In genomic region chr21:46555225-46555617, GRCh38 we compare ENCODE assay signal across 18 cellular contexts. TPM values are rescaled to one million over a fixed set of nuclear protein-coding genes. Genes with fewer than 3 reads are reported as not detected.
DNase-seq lines count a peak whose midpoint lies in the region; ATAC-seq and TF ChIP-seq lines count a peak whose summit lies in the region.
"Had no signal": no experiment of that assay in that cellular context is flagged by ENCODE, and none has a peak within 500 bp of the region (broad histone marks: within the 10 kb centered on the region; RNA-seq: fewer than 3 reads in every experiment).

No MANE protein-coding gene starts in this region.

- H3K27me3 Mint-ChIP-seq in CD8-positive, alpha-beta memory T cell: peaks cover 0 to 2% of the 10 kb centered on the region in 2 donors
- no peaks in the 10 kb centered on the region for H3K27me3 Mint-ChIP-seq in T-cell
- no peaks in the 10 kb centered on the region for H3K27me3 Mint-ChIP-seq in naive thymus-derived CD4-positive, alpha-beta T cell

- DNase-seq in CD8-positive, alpha-beta memory T cell: no peak
- no peak for DNase-seq in T-cell
- DNase-seq in left ventricle myocardium inferior: no peak
- no peak for DNase-seq in naive thymus-derived CD4-positive, alpha-beta T cell
- no peak for DNase-seq in NCI-H524 treated with DMSO at 0.1 percent for 48 hours (lab: John Stamatoyannopoulos, UW)
- DNase-seq in stimulated activated CD8-positive, alpha-beta memory T cell treated with anti-CD3 and anti-CD28 coated beads, Interleukin-4, amount 100 ng/mL, for 48 hours: no peak
- no peak for DNase-seq in COLO829 (ENCODE audit: low spot score)
- no peak for DNase-seq in medulla oblongata (ENCODE audit: extremely low spot score)
- DNase-seq: Caco-2, DMS53, H9, Karpas-422, NCI-H1930, NCI-H2171, NCI-H510A, Peyer's patch, SIG-M5 had no signal

- CTCF ChIA-PET in CD8-positive, alpha-beta memory T cell (lab: Charles Lee): no interaction called here
- CTCF ChIA-PET in T-cell (lab: Charles Lee): no interaction called here
- CTCF ChIA-PET in naive thymus-derived CD4-positive, alpha-beta T cell (lab: Charles Lee): no interaction called here

- H3K27ac Mint-ChIP-seq in CD8-positive, alpha-beta memory T cell: peak overlapping the region in 6 of 8 donors; percentile 51 to 95 (median 87)
- peak overlapping the region; percentile 81 to 92 for H3K27ac Mint-ChIP-seq in T-cell
- H3K27ac Mint-ChIP-seq in naive thymus-derived CD4-positive, alpha-beta T cell: peak overlapping the region in 8 of 9 donors; percentile 81 to 100 (median 90)

- H3K4me1 Mint-ChIP-seq in CD8-positive, alpha-beta memory T cell: peaks cover 53 to 72% (median 56%) of the 10 kb centered on the region in 3 donors
- peaks cover 83 to 85% (median 83%) of the 10 kb centered on the region in 3 donors for H3K4me1 Mint-ChIP-seq in T-cell
- H3K4me1 Mint-ChIP-seq in naive thymus-derived CD4-positive, alpha-beta T cell: peaks cover 47 to 95% (median 79%) of the 10 kb centered on the region in 7 donors
- H3K4me1 Mint-ChIP-seq: H9 had no signal

- no peaks in the 10 kb centered on the region for H3K27me3 ChIP-seq in CD8-positive, alpha-beta memory T cell (ENCODE audit: insufficient read depth, low read length, poor library complexity, severe bottlenecking)
- no peaks in the 10 kb centered on the region for H3K27me3 ChIP-seq in left ventricle myocardium inferior (ENCODE audit: low read depth)
- H3K27me3 ChIP-seq in naive thymus-derived CD4-positive, alpha-beta T cell (ENCODE audit: control insufficient read depth in 2 of 2, insufficient read depth in 2 of 2, low read length in 2 of 2): no peaks in the 10 kb centered on the region
- H3K27me3 ChIP-seq: BLaER1, Peyer's patch had no signal

- peaks cover 85% of the 10 kb centered on the region for H3K4me1 ChIP-seq in CD8-positive, alpha-beta memory T cell (ENCODE audit: insufficient read depth, low read length)
- H3K4me1 ChIP-seq in left ventricle myocardium inferior: peaks cover 29% of the 10 kb centered on the region
- H3K4me1 ChIP-seq in naive thymus-derived CD4-positive, alpha-beta T cell (ENCODE audit: control insufficient read depth in 2 of 2, insufficient read depth in 2 of 2, low read length in 2 of 2): peaks cover 65 to 91% of the 10 kb centered on the region in 2 donors
- H3K4me1 ChIP-seq: Caco-2 had no signal

- no peak for TF ChIP-seq CTCF in left ventricle myocardium inferior (IDR thresholded peaks at IDR 0.05; ENCODE audit: borderline replicate concordance)

- POLR2A ChIA-PET in CD8-positive, alpha-beta memory T cell (lab: Charles Lee): no interaction called here
- POLR2A ChIA-PET in T-cell (lab: Charles Lee): no interaction called here
- POLR2A ChIA-PET in naive thymus-derived CD4-positive, alpha-beta T cell (lab: Charles Lee): interaction anchor here (1.1 to 10.3 kb wide), 2 partner anchors 80 to 89 kb away, joined by 3 to 219 read pairs; partner anchors contain the start of gene PRMT2

- intact Hi-C loops in left ventricle myocardium inferior (cut with micrococcal nuclease): no loop called here
- intact Hi-C loops in naive thymus-derived CD4-positive, alpha-beta T cell (cut with micrococcal nuclease): loop anchor here in 1 of 2 donors (5.0 kb wide), 1 partner anchor 328 kb away; the partner anchor contains the start of gene LSS

- no peaks in the 10 kb centered on the region for H3K9me3 ChIP-seq in CD8-positive, alpha-beta memory T cell (ENCODE audit: low read length)
- no peaks in the 10 kb centered on the region for H3K9me3 ChIP-seq in left ventricle myocardium inferior (replicated peaks)
- no peaks in the 10 kb centered on the region for H3K9me3 ChIP-seq in naive thymus-derived CD4-positive, alpha-beta T cell (ENCODE audit: control insufficient read depth in 2 of 3, low read length in 3 of 3)
- H3K9me3 ChIP-seq: BLaER1, Caco-2, Peyer's patch had no signal

- no peak for ATAC-seq in T-cell (replicated peaks in 1 of 4)
- no peak for ATAC-seq in naive thymus-derived CD4-positive, alpha-beta T cell

- H3K4me3 Mint-ChIP-seq in CD8-positive, alpha-beta memory T cell: no peak overlapping the region
- peak overlapping the region in 1 of 3 donors; percentile 56 for H3K4me3 Mint-ChIP-seq in T-cell
- peak overlapping the region in 2 of 10 donors; percentile 50 to 72 for H3K4me3 Mint-ChIP-seq in naive thymus-derived CD4-positive, alpha-beta T cell
- H3K4me3 Mint-ChIP-seq: H9 had no signal

- no peak overlapping the region for H3K27ac ChIP-seq in CD8-positive, alpha-beta memory T cell (ENCODE audit: low read depth, low read length)
- H3K27ac ChIP-seq in left ventricle myocardium inferior (replicated peaks): peak overlapping the region; percentile 85
- peak overlapping the region; percentile 47 for H3K27ac ChIP-seq in naive thymus-derived CD4-positive, alpha-beta T cell (ENCODE audit: low read depth, low read length)
- H3K27ac ChIP-seq: BLaER1, Peyer's patch had no signal

- H3K4me3 ChIP-seq in CD8-positive, alpha-beta memory T cell (ENCODE audit: low read length): no peak overlapping the region
- peak overlapping the region; percentile 3 for H3K4me3 ChIP-seq in left ventricle myocardium inferior
- H3K4me3 ChIP-seq in naive thymus-derived CD4-positive, alpha-beta T cell (ENCODE audit: low read length): no peak overlapping the region
- H3K4me3 ChIP-seq: BLaER1, Peyer's patch had no signal

- peaks cover 5% of the 10 kb centered on the region for H3K36me3 ChIP-seq in CD8-positive, alpha-beta memory T cell (ENCODE audit: insufficient read depth, low read length)
- peaks cover 86% of the 10 kb centered on the region for H3K36me3 ChIP-seq in left ventricle myocardium inferior
- peaks cover 0 to 36% (median 5%) of the 10 kb centered on the region in 3 experiments for H3K36me3 ChIP-seq in naive thymus-derived CD4-positive, alpha-beta T cell (ENCODE audit: control insufficient read depth in 2 of 3, insufficient read depth in 3 of 3, low read length in 3 of 3)

- no peaks in the 10 kb centered on the region for H3K9me3 Mint-ChIP-seq in CD8-positive, alpha-beta memory T cell
- no peaks in the 10 kb centered on the region for H3K9me3 Mint-ChIP-seq in T-cell
- peaks cover 0 to 2% (median 0%) of the 10 kb centered on the region in 11 donors for H3K9me3 Mint-ChIP-seq in naive thymus-derived CD4-positive, alpha-beta T cell
- H3K9me3 Mint-ChIP-seq: H9 had no signal

- peaks cover 18 to 60% (median 23%) of the 10 kb centered on the region in 3 donors for H3K36me3 Mint-ChIP-seq in CD8-positive, alpha-beta memory T cell
- peaks cover 35% of the 10 kb centered on the region for H3K36me3 Mint-ChIP-seq in T-cell
- peaks cover 7 to 44% (median 35%) of the 10 kb centered on the region in 5 donors for H3K36me3 Mint-ChIP-seq in naive thymus-derived CD4-positive, alpha-beta T cell

RNA-seq across cellular contexts. Expression of gene S100B, which starts 49.7 kb away (rescaled TPM):
- total RNA-seq in CD8-positive, alpha-beta memory T cell: 1 to 10 TPM in 1 of 2 experiments, under 1 TPM in 1; 0.91 to 1.4 TPM
- polyA plus RNA-seq in CD8-positive, alpha-beta memory T cell: 24.1 TPM
- 10 to 100 TPM in 2 of 5 donors, 1 to 10 TPM in 2, under 1 TPM in 1; 0.49 to 11.4 (median 8.9) TPM for total RNA-seq in T-cell
- total RNA-seq in left ventricle myocardium inferior: 2.8 TPM
- 1 to 10 TPM in 1 of 5 experiments, under 1 TPM in 4; 0.27 to 2.3 (median 0.95) TPM for total RNA-seq in naive thymus-derived CD4-positive, alpha-beta T cell
- 1 to 10 TPM; 1.1 to 7.0 TPM for polyA plus RNA-seq in naive thymus-derived CD4-positive, alpha-beta T cell
- total RNA-seq: Caco-2 had no signal
